Comparison of ENCODE assay signal across 8 cellular contexts in genomic region chr20:32208499-32209154, GRCh38. TPM values are rescaled to one million over a fixed set of nuclear protein-coding genes. Genes with fewer than 3 reads are reported as not detected.
A peak's percentile ranks its signal among the peaks of the same experiment; 100 is the strongest.
DNase-seq lines count a peak whose midpoint lies in the region; ATAC-seq and TF ChIP-seq lines count a peak whose summit lies in the region.

No MANE protein-coding gene starts in this region.

- H3K27me3 Mint-ChIP-seq in T-helper 17 cell, result no peaks in the 10 kb centered on the region

- peaks cover 7% of the 10 kb centered on the region for H3K36me3 Mint-ChIP-seq in T-helper 17 cell (ENCODE audit: low read depth)

- peaks cover 64% of the 10 kb centered on the region for H3K4me1 Mint-ChIP-seq in T-helper 17 cell

- H3K9me3 ChIP-seq in T-helper 17 cell (ENCODE audit: control insufficient read depth, low read length, poor library complexity, severe bottlenecking), result no peaks in the 10 kb centered on the region

- H3K4me3 ChIP-seq in HFF-Myc (replicated peaks; ENCODE audit: low read depth, low read length) (peak overlapping the region; percentile 93), skin epidermis (peak overlapping the region; percentile 73 to 100 (median 95))

- TF ChIP-seq CTCF in HFF-Myc (IDR thresholded peaks at IDR 0.05; ENCODE audit: low read depth, low read length, missing control alignments) (no peak), foreskin keratinocyte (conservative IDR thresholded peaks at IDR 0.05) (no peak)

- ATAC-seq in T-helper 17 cell (no peak), foreskin keratinocyte (no peak), GM18517 (IDR thresholded peaks at IDR 0.05; ENCODE audit: unreplicated experiment) (no peak), GM21528 (IDR thresholded peaks at IDR 0.05; ENCODE audit: low FRiP score, unreplicated experiment) (no peak)

- no peaks in the 10 kb centered on the region for H3K27me3 ChIP-seq in foreskin keratinocyte

- H3K4me1 ChIP-seq in foreskin keratinocyte, result peaks cover 27% of the 10 kb centered on the region

- peak overlapping the region; percentile 97 for H3K4me3 Mint-ChIP-seq in T-helper 17 cell

- DNase-seq in HFF-Myc (ENCODE audit: extremely low read depth, low read depth), result no peak
- no peak for DNase-seq in T-helper 17 cell
- DNase-seq in foreskin keratinocyte, result no peak
- no peak for DNase-seq in NCI-H2081 (lab: John Stamatoyannopoulos, UW)
- no peak for DNase-seq in NAMALWA (ENCODE audit: low spot score)

- H3K27ac Mint-ChIP-seq in T-helper 17 cell, result peak overlapping the region; percentile 86

- H3K27ac ChIP-seq in foreskin keratinocyte, result peak overlapping the region; percentile 92
- peak overlapping the region in 16 of 21 experiments; percentile 86 to 99 (median 96) for H3K27ac ChIP-seq in skin epidermis

RNA-seq across cellular contexts. Expression of gene POFUT1, which starts 0.9 kb away (rescaled TPM):
- total RNA-seq in T-helper 17 cell (10 to 100 TPM; 11.1 to 13.6 TPM), foreskin keratinocyte (35.3 and 35.9 TPM in 2 replicates)
- 13.3 and 16.8 TPM in 2 replicates for polyA plus RNA-seq in foreskin keratinocyte

RNA-seq across cellular contexts. Expression of gene PLAGL2, which starts 1.1 kb away (rescaled TPM):
- total RNA-seq in T-helper 17 cell (10 to 100 TPM; 14.9 to 18.9 TPM), foreskin keratinocyte (11.6 and 12.3 TPM in 2 replicates)
- polyA plus RNA-seq in foreskin keratinocyte, result 5.6 and 6.3 TPM in 2 replicates
